Comparison of ENCODE assay signal across 9 cellular contexts in genomic region chr1:59971464-59971911, GRCh38. TPM values are rescaled to one million over a fixed set of nuclear protein-coding genes. Genes with fewer than 3 reads are reported as not detected.
DNase-seq lines count a peak whose midpoint lies in the region; ATAC-seq and TF ChIP-seq lines count a peak whose summit lies in the region.
"Had no signal": no experiment of that assay in that cellular context is flagged by ENCODE, and none has a peak within 500 bp of the region (broad histone marks: within the 10 kb centered on the region; RNA-seq: fewer than 3 reads in every experiment).

No MANE protein-coding gene starts in this region.

- ATAC-seq in HG03066 (IDR thresholded peaks at IDR 0.05; ENCODE audit: low read depth, unreplicated experiment) (peak; percentile 75), lung (ENCODE audit: insufficient read depth, low FRiP score) (peak; percentile 69)

- 10 to 13% methylated on average over 19 of the region's 19 CpGs for WGBS in lung, 2 donors

- H3K4me1 ChIP-seq in lung (ENCODE audit: control insufficient read depth in 2 of 2, insufficient read depth in 2 of 2, low read length in 2 of 2): no peaks in the 10 kb centered on the region

- no peak overlapping the region for H3K4me3 ChIP-seq in lung
- H3K4me3 ChIP-seq: BLaER1 had no signal

- no peaks in the 10 kb centered on the region for H3K27me3 ChIP-seq in lung (ENCODE audit: control insufficient read depth, insufficient read depth)
- H3K27me3 ChIP-seq: BLaER1 had no signal

- no peak overlapping the region for H3K27ac ChIP-seq in lung (ENCODE audit: low read depth in 1 of 2, low read length in 1 of 2)
- H3K27ac ChIP-seq: BLaER1 had no signal

- TF ChIP-seq CTCF in lung (IDR thresholded peaks at IDR 0.05; ENCODE audit: control extremely low read depth, extremely low read depth): peak; percentile 57

- peaks cover 0 to 1% of the 10 kb centered on the region in 2 donors for H3K9me3 ChIP-seq in lung (ENCODE audit: control insufficient read depth in 2 of 2, insufficient read depth in 1 of 2, low read length in 1 of 2)
- H3K9me3 ChIP-seq: BLaER1 had no signal

- peak; percentile 55 to 80 (median 71) for DNase-seq in NCI-H1417 (lab: John Stamatoyannopoulos, UW)
- DNase-seq in NCI-H1417 treated with DMSO at 0.1 percent for 48 hours (lab: John Stamatoyannopoulos, UW): no peak
- peak; percentile 82 for DNase-seq in NCI-H2227 (lab: John Stamatoyannopoulos, UW; ENCODE audit: unreplicated experiment)
- peak; percentile 53 for DNase-seq in activated CD4-positive, CD25-positive, alpha-beta regulatory T cell treated with anti-CD3 and anti-CD28 coated beads, Interleukin-2, amount 50 U/mL, for 72 hours
- peak; percentile 3 for DNase-seq in effector CD4-positive, alpha-beta T cell
- peak; percentile 60 for DNase-seq in lung (ENCODE audit: low spot score)
- peak; percentile 11 for DNase-seq in stimulated activated CD8-positive, alpha-beta memory T cell treated with anti-CD3 and anti-CD28 coated beads, Interleukin-12 subunit alpha, Interleukin-12 subunit beta, amount 100 ng/mL, for 4 hours (ENCODE audit: low read depth)

- no peaks in the 10 kb centered on the region for H3K36me3 ChIP-seq in lung (ENCODE audit: control insufficient read depth in 2 of 2, insufficient read depth in 2 of 2, low read length in 2 of 2)
- H3K36me3 ChIP-seq: BLaER1 had no signal

RNA-seq across cellular contexts. Expression of gene CYP2J2, which starts 44.9 kb away (rescaled TPM):
- total RNA-seq in lung: 1 to 10 TPM; 2.4 to 3.9 TPM
- 1 to 10 TPM; 2.8 to 5.0 TPM for polyA plus RNA-seq in lung
